8 cellular contexts compared by ENCODE assay signal in the genomic region with DNA sequence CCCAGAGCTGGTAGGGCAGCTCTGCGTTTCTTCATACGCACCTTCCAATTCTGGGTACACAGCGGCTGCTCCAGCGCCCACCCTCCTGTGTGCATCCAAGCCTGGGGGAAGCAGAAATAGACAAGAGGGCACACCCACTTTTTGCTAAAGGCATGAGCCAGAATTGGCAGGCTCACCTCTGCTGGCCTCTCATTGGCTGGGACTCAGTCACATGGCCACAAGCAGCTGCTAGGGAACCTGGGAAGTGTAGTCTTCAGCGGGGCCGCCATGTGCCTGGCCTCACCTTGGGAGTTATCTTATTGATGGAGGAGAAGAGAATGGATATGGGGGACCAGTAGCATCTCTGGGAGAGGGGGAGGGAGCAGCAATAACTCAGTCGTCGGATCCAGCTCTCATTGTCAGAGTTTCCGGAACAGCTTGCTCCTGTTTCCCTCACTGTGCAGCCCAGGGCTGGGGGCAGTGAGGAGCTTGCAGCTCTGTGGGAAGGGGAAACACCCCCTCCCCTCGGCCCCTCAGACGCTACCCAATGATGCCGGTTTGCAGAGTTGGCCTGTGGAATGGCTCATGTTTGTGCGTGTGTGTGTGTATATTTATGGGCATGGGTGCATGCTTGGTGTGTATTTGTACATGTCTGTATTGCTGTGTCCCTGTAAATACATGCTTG. TPM values are rescaled to one million over a fixed set of nuclear protein-coding genes. Genes with fewer than 3 reads are reported as not detected.
DNase-seq lines count a peak whose midpoint lies in the region; ATAC-seq and TF ChIP-seq lines count a peak whose summit lies in the region.

No MANE protein-coding gene starts in this region.

- peaks cover 20% of the 10 kb centered on the region for H3K36me3 Mint-ChIP-seq in activated B cell treated with CpG ODN at 0.5 μM for 24 hours (ENCODE audit: low read depth)

- H3K9me3 ChIP-seq in breast epithelium, result no peaks in the 10 kb centered on the region

- H3K36me3 ChIP-seq in breast epithelium, result no peaks in the 10 kb centered on the region

- DNase-seq in ELR (ENCODE audit: low read depth) (peak; percentile 76), NCI-H2227 treated with DMSO at 0.1 percent for 48 hours (lab: John Stamatoyannopoulos, UW) (peak; percentile 68), activated B cell treated with CpG ODN at 0.5 μM for 24 hours (peak; percentile 55), breast epithelium (ENCODE audit: low spot score in 2 of 2) (peak; percentile 69 to 73), kidney glomerular epithelial cell (lab: John Stamatoyannopoulos, UW) (peak; percentile 38)
- peak; percentile 67 to 79 for DNase-seq in stimulated activated CD4-positive, alpha-beta T cell treated with anti-CD3 and anti-CD28 coated beads, Interleukin-4, amount 100 ng/mL, for 4 hours

- CTCF ChIA-PET in activated B cell treated with CpG ODN at 0.5 μM for 24 hours (lab: Charles Lee), result interaction anchor here (1.1 to 2.2 kb wide), 4 partner anchors 20 to 53 kb away, joined by 3 to 6 read pairs (median 6); no protein-coding TSS in a partner anchor

- H3K27me3 ChIP-seq in breast epithelium, result no peaks in the 10 kb centered on the region

- ATAC-seq in HG02884 (IDR thresholded peaks at IDR 0.05; ENCODE audit: unreplicated experiment), result peak; percentile 75
- ATAC-seq in activated B cell treated with CpG ODN at 0.5 μM for 24 hours (ENCODE audit: low read depth), result peak; percentile 99
- no peak for ATAC-seq in GM18520 (IDR thresholded peaks at IDR 0.05; ENCODE audit: unreplicated experiment)

- H3K9me3 Mint-ChIP-seq in activated B cell treated with CpG ODN at 0.5 μM for 24 hours, result no peaks in the 10 kb centered on the region

- no peak overlapping the region for H3K27ac ChIP-seq in breast epithelium

- intact Hi-C loops in activated B cell treated with CpG ODN at 0.5 μM for 24 hours (cut with micrococcal nuclease) (loop anchor here (1.0 to 2.0 kb wide), 4 partner anchors 12 to 43 kb away; partner anchors contain the start of genes ATF4, MIEF1 and RPS19BP1), breast epithelium (cut with DNase I; ENCODE audit: low total_unique reads) (no loop called here)

- POLR2A ChIA-PET in activated B cell treated with CpG ODN at 0.5 μM for 24 hours (lab: Charles Lee), result interaction anchor here (0.6 to 2.6 kb wide), 13 partner anchors 12 to 1531 kb away, joined by 3 to 11 read pairs (median 3); partner anchors contain the start of genes ATF4, MIEF1, RPL3 and TAB1

- H3K4me3 ChIP-seq in breast epithelium, result no peak overlapping the region

- TF ChIP-seq POLR2A in breast epithelium (IDR thresholded peaks at IDR 0.05), result no peak

- no peaks in the 10 kb centered on the region for H3K27me3 Mint-ChIP-seq in activated B cell treated with CpG ODN at 0.5 μM for 24 hours

- H3K4me1 Mint-ChIP-seq in activated B cell treated with CpG ODN at 0.5 μM for 24 hours, result peaks cover 23% of the 10 kb centered on the region

- TF ChIP-seq CTCF in activated B cell treated with CpG ODN at 0.5 μM for 24 hours (IDR thresholded peaks at IDR 0.05) (no peak), breast epithelium (IDR thresholded peaks at IDR 0.05) (no peak)

- H3K4me1 ChIP-seq in breast epithelium, result no peaks in the 10 kb centered on the region

- H3K4me3 Mint-ChIP-seq in activated B cell treated with CpG ODN at 0.5 μM for 24 hours, result peak overlapping the region; percentile 17

- H3K27ac Mint-ChIP-seq in activated B cell treated with CpG ODN at 0.5 μM for 24 hours, result peak overlapping the region; percentile 13

RNA-seq across cellular contexts. Expression of gene MIEF1, which starts 11.8 kb away (rescaled TPM):
- 38.2 and 41.3 TPM in 2 replicates for total RNA-seq in activated B cell treated with CpG ODN at 0.5 μM for 24 hours
- total RNA-seq in breast epithelium, result 10 to 100 TPM; 19.7 to 24.3 (median 22.9) TPM

RNA-seq across cellular contexts. Expression of gene ATF4, which starts 30.1 kb away (rescaled TPM):
- 363 and 368 TPM in 2 replicates for total RNA-seq in activated B cell treated with CpG ODN at 0.5 μM for 24 hours
- total RNA-seq in breast epithelium, result 100 to 1,000 TPM; 339 to 403 (median 347) TPM

RNA-seq across cellular contexts. Expression of gene MGAT3, which starts 33.5 kb away (rescaled TPM):
- total RNA-seq in activated B cell treated with CpG ODN at 0.5 μM for 24 hours (41.5 and 43.4 TPM in 2 replicates), breast epithelium (1 to 10 TPM; 1.9 to 9.4 (median 3.9) TPM)

RNA-seq across cellular contexts. Expression of gene RPS19BP1, which starts 42.3 kb away (rescaled TPM):
- total RNA-seq in activated B cell treated with CpG ODN at 0.5 μM for 24 hours, result 67.7 and 79.0 TPM in 2 replicates
- total RNA-seq in breast epithelium, result 100 to 1,000 TPM; 112 to 177 (median 159) TPM
